In genomic region chr22:41300661-41301060, GRCh38 we compare ENCODE assay signal across 9 cellular contexts. TPM values are rescaled to one million over a fixed set of nuclear protein-coding genes. Genes with fewer than 3 reads are reported as not detected.
DNase-seq lines count a peak whose midpoint lies in the region; ATAC-seq and TF ChIP-seq lines count a peak whose summit lies in the region.
"Had no signal": no experiment of that assay in that cellular context is flagged by ENCODE, and none has a peak within 500 bp of the region (broad histone marks: within the 10 kb centered on the region; RNA-seq: fewer than 3 reads in every experiment).

No MANE protein-coding gene starts in this region.

- POLR2A ChIA-PET in HEK293T (lab: Yijun Ruan, JAX) = interaction anchor here (0.7 to 2.5 kb wide), 6 partner anchors 8 to 380 kb away, joined by 3 to 19 read pairs (median 6); partner anchors contain the start of genes ACO2, PHF5A, RANGAP1 and TEF

- CTCF ChIA-PET in HEK293T (lab: Yijun Ruan, JAX) = no interaction called here

- peak overlapping the region in 4 of 5 donors; percentile 85 to 88 (median 87) for H3K27ac ChIP-seq in stomach

- TF ChIP-seq CTCF in stomach (IDR thresholded peaks at IDR 0.05) = no peak

- 26 to 38% (median 30%) methylated on average over 7 of the region's 7 CpGs for WGBS in stomach, 5 donors

- peaks cover 31% of the 10 kb centered on the region for H3K4me1 Mint-ChIP-seq in T-helper 1 cell treated with Interleukin-12 subunit alpha and Interleukin-12 subunit beta and Interleukin-4 antibody, amounts not matched to agents 30 μg/mL and 1 μg/mL, for 36 hours (ENCODE audit: low read depth)
- H3K4me1 Mint-ChIP-seq in activated T-helper 2 cell treated with anti-CD3 and anti-CD28 coated beads, Interferon-gamma antibody, Interleukin-2, Interleukin-4, amounts not matched to agents 10 μg/mL and 5 μg/mL and 100 μg/mL, durations not matched to agents 14 hours and 24 hours and 36 hours (ENCODE audit: low read depth) = peaks cover 24% of the 10 kb centered on the region

- peaks cover 3% of the 10 kb centered on the region for H3K36me3 Mint-ChIP-seq in T-helper 1 cell treated with Interleukin-12 subunit alpha and Interleukin-12 subunit beta and Interleukin-4 antibody, amounts not matched to agents 30 μg/mL and 1 μg/mL, for 36 hours (ENCODE audit: low read depth)
- H3K36me3 Mint-ChIP-seq in activated T-helper 2 cell treated with anti-CD3 and anti-CD28 coated beads, Interferon-gamma antibody, Interleukin-2, Interleukin-4, amounts not matched to agents 10 μg/mL and 5 μg/mL and 100 μg/mL, durations not matched to agents 14 hours and 24 hours and 36 hours (ENCODE audit: low read depth) = peaks cover 16% of the 10 kb centered on the region

- TF ChIP-seq EP300 in stomach (IDR thresholded peaks at IDR 0.05) = no peak

- intact Hi-C loops in activated T-helper 2 cell treated with anti-CD3 and anti-CD28 coated beads, Interferon-gamma antibody, Interleukin-2, Interleukin-4, amounts not matched to agents 10 μg/mL and 5 μg/mL and 100 μg/mL, durations not matched to agents 14 hours and 24 hours and 36 hours (cut with micrococcal nuclease) = loop anchor here (1.0 kb wide), 2 partner anchors 14 to 349 kb away; partner anchors contain the start of genes RANGAP1 and RBX1
- intact Hi-C loops in stomach (cut with DNase I; ENCODE audit: low total_unique reads) = no loop called here

- no peaks in the 10 kb centered on the region for H3K9me3 Mint-ChIP-seq in T-helper 1 cell treated with Interleukin-12 subunit alpha and Interleukin-12 subunit beta and Interleukin-4 antibody, amounts not matched to agents 30 μg/mL and 1 μg/mL, for 36 hours
- H3K9me3 Mint-ChIP-seq in activated T-helper 2 cell treated with anti-CD3 and anti-CD28 coated beads, Interferon-gamma antibody, Interleukin-2, Interleukin-4, amounts not matched to agents 10 μg/mL and 5 μg/mL and 100 μg/mL, durations not matched to agents 14 hours and 24 hours and 36 hours = no peaks in the 10 kb centered on the region

- H3K27ac Mint-ChIP-seq in T-helper 1 cell treated with Interleukin-12 subunit alpha and Interleukin-12 subunit beta and Interleukin-4 antibody, amounts not matched to agents 30 μg/mL and 1 μg/mL, for 36 hours = peak overlapping the region; percentile 78
- H3K27ac Mint-ChIP-seq in activated T-helper 2 cell treated with anti-CD3 and anti-CD28 coated beads, Interferon-gamma antibody, Interleukin-2, Interleukin-4, amounts not matched to agents 10 μg/mL and 5 μg/mL and 100 μg/mL, durations not matched to agents 14 hours and 24 hours and 36 hours = peak overlapping the region; percentile 62

- H3K9me3 ChIP-seq in iPS-18c (ENCODE audit: control insufficient read depth, insufficient read depth, low read length) = no peaks in the 10 kb centered on the region
- H3K9me3 ChIP-seq in stomach = no peaks in the 10 kb centered on the region

- H3K4me3 Mint-ChIP-seq in T-helper 1 cell treated with Interleukin-12 subunit alpha and Interleukin-12 subunit beta and Interleukin-4 antibody, amounts not matched to agents 30 μg/mL and 1 μg/mL, for 36 hours = peak overlapping the region; percentile 63
- H3K4me3 Mint-ChIP-seq in activated T-helper 2 cell treated with anti-CD3 and anti-CD28 coated beads, Interferon-gamma antibody, Interleukin-2, Interleukin-4, amounts not matched to agents 10 μg/mL and 5 μg/mL and 100 μg/mL, durations not matched to agents 14 hours and 24 hours and 36 hours (ENCODE audit: low read depth) = peak overlapping the region; percentile 76

- peaks cover 0 to 7% (median 3%) of the 10 kb centered on the region in 4 donors for H3K36me3 ChIP-seq in stomach

- H3K27me3 ChIP-seq in stomach = no peaks in the 10 kb centered on the region

- 0 out of 2 replicates have a peak overlapping the region, but pooled peaks have one; percentile 81 for H3K4me3 ChIP-seq in iPS-18c (ENCODE audit: insufficient read depth, low read depth, low read length)
- H3K4me3 ChIP-seq in stomach = peak overlapping the region; percentile 70 to 91 (median 77)

- peaks cover 12 to 40% (median 30%) of the 10 kb centered on the region in 4 donors for H3K4me1 ChIP-seq in stomach

- H3K27me3 Mint-ChIP-seq in T-helper 1 cell treated with Interleukin-12 subunit alpha and Interleukin-12 subunit beta and Interleukin-4 antibody, amounts not matched to agents 30 μg/mL and 1 μg/mL, for 36 hours (ENCODE audit: low read depth) = no peaks in the 10 kb centered on the region
- no peaks in the 10 kb centered on the region for H3K27me3 Mint-ChIP-seq in activated T-helper 2 cell treated with anti-CD3 and anti-CD28 coated beads, Interferon-gamma antibody, Interleukin-2, Interleukin-4, amounts not matched to agents 10 μg/mL and 5 μg/mL and 100 μg/mL, durations not matched to agents 14 hours and 24 hours and 36 hours (ENCODE audit: low read depth)

- TF ChIP-seq POLR2A in stomach (IDR thresholded peaks at IDR 0.05) = no peak

- no peak for ATAC-seq in HG02970 (IDR thresholded peaks at IDR 0.05; ENCODE audit: low FRiP score, unreplicated experiment)

- DNase-seq in T-helper 1 cell (no peak), stomach (no peak), pons (ENCODE audit: low spot score) (no peak), HEK293T (ENCODE audit: extremely low spot score) (no peak)
- no peak for DNase-seq in activated T-helper 2 cell treated with anti-CD3 and anti-CD28 coated beads, Interferon-gamma antibody, Interleukin-2, Interleukin-4, amounts not matched to agents 10 μg/mL and 5 μg/mL and 100 μg/mL, durations not matched to agents 14 hours and 24 hours and 36 hours (ENCODE audit: low spot score)
- DNase-seq: cortex of kidney had no signal

TF ChIP-seq in HEK293T, 16 proteins besides CTCF, POLR2A, EP300 and RAD21:
- TF ChIP-seq FOXM1 (IDR thresholded peaks at IDR 0.05; ENCODE audit: borderline replicate concordance) (no peak), L3MBTL2 (conservative IDR thresholded peaks at IDR 0.05) (no peak), ELF4 (IDR thresholded peaks at IDR 0.05) (no peak), SUZ12 (IDR thresholded peaks at IDR 0.05) (no peak)

RNA-seq across cellular contexts. Expression of gene ZC3H7B, which starts 0.7 kb away (rescaled TPM):
- 64.7 and 66.0 TPM in 2 replicates for total RNA-seq in activated T-helper 2 cell treated with anti-CD3 and anti-CD28 coated beads, Interferon-gamma antibody, Interleukin-2, Interleukin-4, amounts not matched to agents 10 μg/mL and 5 μg/mL and 100 μg/mL, durations not matched to agents 14 hours and 24 hours and 36 hours
- 10 to 100 TPM in 4 of 5 donors, 1 to 10 TPM in 1; 4.7 to 40.1 (median 29.7) TPM for total RNA-seq in stomach
- polyA plus RNA-seq in stomach = 10 to 100 TPM; 13.5 to 29.0 (median 20.5) TPM

RNA-seq across cellular contexts. Expression of gene RANGAP1, which starts 14.7 kb away (rescaled TPM):
- total RNA-seq in activated T-helper 2 cell treated with anti-CD3 and anti-CD28 coated beads, Interferon-gamma antibody, Interleukin-2, Interleukin-4, amounts not matched to agents 10 μg/mL and 5 μg/mL and 100 μg/mL, durations not matched to agents 14 hours and 24 hours and 36 hours = 189 and 192 TPM in 2 replicates
- 100 to 1,000 TPM in 2 of 5 donors, 10 to 100 TPM in 3; 18.9 to 127 (median 61.7) TPM for total RNA-seq in stomach
- polyA plus RNA-seq in stomach = 10 to 100 TPM; 29.5 to 40.0 (median 37.0) TPM

RNA-seq across cellular contexts. Expression of gene CHADL, which starts 59.9 kb away (rescaled TPM):
- 0.11 and 0.62 TPM in 2 replicates for total RNA-seq in activated T-helper 2 cell treated with anti-CD3 and anti-CD28 coated beads, Interferon-gamma antibody, Interleukin-2, Interleukin-4, amounts not matched to agents 10 μg/mL and 5 μg/mL and 100 μg/mL, durations not matched to agents 14 hours and 24 hours and 36 hours
- 10 to 100 TPM in 1 of 5 donors, 1 to 10 TPM in 4; 1.4 to 15.6 (median 5.8) TPM for total RNA-seq in stomach
- polyA plus RNA-seq in stomach = 1 to 10 TPM; 2.0 to 5.4 (median 5.4) TPM
